20 cellular contexts compared by ENCODE assay signal in genomic region chr11:121366038-121366437, GRCh38.
A peak's percentile ranks its signal among the peaks of the same experiment; 100 is the strongest.
DNase-seq lines count a peak whose midpoint lies in the region; ATAC-seq and TF ChIP-seq lines count a peak whose summit lies in the region.
"Had no signal": no experiment of that assay in that cellular context is flagged by ENCODE, and none has a peak within 500 bp of the region (broad histone marks: within the 10 kb centered on the region; RNA-seq: fewer than 3 reads in every experiment).

No MANE protein-coding gene starts in this region.

- H3K9ac ChIP-seq in BLaER1 = no peak overlapping the region
- H3K9ac ChIP-seq in OCI-LY1 (ENCODE audit: low read length) = no peak overlapping the region

- peak overlapping the region; percentile 12 for H3K27ac Mint-ChIP-seq in nephron progenitor cell
- H3K27ac Mint-ChIP-seq: CD14-positive monocyte had no signal

- H4K20me1 ChIP-seq in BLaER1 (no peaks in the 10 kb centered on the region), OCI-LY1 (ENCODE audit: insufficient read depth, low read length) (no peaks in the 10 kb centered on the region)

- H3K4me3 ChIP-seq in BLaER1 (no peak overlapping the region), OCI-LY1 (ENCODE audit: low read depth, low read length, poor library complexity, severe bottlenecking) (no peak overlapping the region)

- H3K4me2 ChIP-seq in BLaER1 (peak overlapping the region; percentile 87), OCI-LY1 (ENCODE audit: low read length) (no peak overlapping the region)

- peaks cover 23% of the 10 kb centered on the region for H3K9me3 ChIP-seq in BLaER1
- no peaks in the 10 kb centered on the region; the same call in 1 of the 2 replicates for H3K9me3 ChIP-seq in OCI-LY1 (ENCODE audit: low read length)

- H3K36me3 Mint-ChIP-seq in nephron progenitor cell (ENCODE audit: low read depth) = no peaks in the 10 kb centered on the region
- H3K36me3 Mint-ChIP-seq: CD14-positive monocyte, T-cell had no signal

- no peak overlapping the region for H2AFZ ChIP-seq in OCI-LY1 (ENCODE audit: low read length)

- H3K27me3 ChIP-seq in BLaER1 = no peaks in the 10 kb centered on the region
- H3K27me3 ChIP-seq in OCI-LY1 (ENCODE audit: insufficient read depth, low read length) = no peaks in the 10 kb centered on the region

- H3K36me3 ChIP-seq in BLaER1 = no peaks in the 10 kb centered on the region
- H3K36me3 ChIP-seq in OCI-LY1 (ENCODE audit: insufficient read depth, low read length) = no peaks in the 10 kb centered on the region; the same call in 1 of the 2 replicates

- H3K9me3 Mint-ChIP-seq in nephron progenitor cell = no peaks in the 10 kb centered on the region

- H3K27ac ChIP-seq in BLaER1 = peak overlapping the region; percentile 77
- peak overlapping the region; percentile 100 for H3K27ac ChIP-seq in OCI-LY1 (ENCODE audit: low read depth, low read length, poor library complexity, severe bottlenecking)

- no peak for TF ChIP-seq CTCF in OCI-LY1 (IDR thresholded peaks at IDR 0.05; ENCODE audit: low read length)
- no peak for TF ChIP-seq CTCF in nephron progenitor cell (IDR thresholded peaks at IDR 0.05)

- no peaks in the 10 kb centered on the region for H3K9me2 ChIP-seq in OCI-LY1 (ENCODE audit: low read depth, low read length)

- H3K4me1 Mint-ChIP-seq in nephron progenitor cell = peaks cover 36% of the 10 kb centered on the region

- ATAC-seq in HG02798 (IDR thresholded peaks at IDR 0.05; ENCODE audit: poor library complexity, unreplicated experiment) = no peak
- ATAC-seq: HCT116, T-cell had no signal

- DNase-seq in DMS79 treated with DMSO at 0.1 percent for 48 hours (lab: John Stamatoyannopoulos, UW) (peak; percentile 97), nephron progenitor cell (no peak), SIG-M5 treated with dmso at 0.1 percent for 504 hours (lab: John Stamatoyannopoulos, UW; ENCODE audit: unreplicated experiment) (no peak)
- no peak for DNase-seq in NK-92 treated with Interleukin-12 subunit alpha and Interleukin-12 subunit beta, amount 100 ng/mL, for 24 hours (lab: John Stamatoyannopoulos, UW)
- DNase-seq: DMS153, IMR-90, KG1, MM.1S, NCI-H1048, NCI-H2029 treated with DMSO at 0.1 percent for 48 hours, NCI-H524 treated with DMSO at 0.1 percent for 48 hours, NCI-H774, Right ventricle myocardium superior, RPMI8226, T-cell had no signal

- H3K4me3 Mint-ChIP-seq in nephron progenitor cell = no peak overlapping the region
- H3K4me3 Mint-ChIP-seq: CD14-positive monocyte, T-cell had no signal

- peaks cover 18% of the 10 kb centered on the region for H3K27me3 Mint-ChIP-seq in nephron progenitor cell (ENCODE audit: low read depth, poor library complexity)
- H3K27me3 Mint-ChIP-seq: T-cell had no signal

- no peaks in the 10 kb centered on the region for H3K79me2 ChIP-seq in OCI-LY1 (ENCODE audit: insufficient read depth, low read length)

- H3F3A ChIP-seq in OCI-LY1 (ENCODE audit: insufficient read depth, low read length) = no peaks in the 10 kb centered on the region

- peaks cover 38% of the 10 kb centered on the region for H3K4me1 ChIP-seq in BLaER1
- H3K4me1 ChIP-seq in OCI-LY1 (ENCODE audit: insufficient read depth, low read length, severe bottlenecking) = peaks cover 53% of the 10 kb centered on the region
